ENCODE assay signal across 1 cellular context in genomic region chr1:1539310-1540014, GRCh38.
TF ChIP-seq lines count a peak whose summit lies in the region.

No MANE protein-coding gene starts in this region.

TF ChIP-seq in SK-N-SH treated with all-trans-retinoic acid at 6 μM for 48 hours, 23 proteins besides CTCF, POLR2A, EP300 and RAD21 (continued from another document):
- no peak for TF ChIP-seq PATZ1 (CRISPR knock-in tag; IDR thresholded peaks at IDR 0.05; ENCODE audit: borderline replicate concordance)
- no peak for TF ChIP-seq TCF4 (CRISPR knock-in tag; IDR thresholded peaks at IDR 0.05; ENCODE audit: borderline replicate concordance)
- TF ChIP-seq PPARA (CRISPR knock-in tag; IDR thresholded peaks at IDR 0.05; ENCODE audit: borderline replicate concordance) = no peak
- no peak for TF ChIP-seq RARB (CRISPR knock-in tag; IDR thresholded peaks at IDR 0.05)
- no peak for TF ChIP-seq ZFP3 (CRISPR knock-in tag; IDR thresholded peaks at IDR 0.05)
- TF ChIP-seq CREB5 (CRISPR knock-in tag; IDR thresholded peaks at IDR 0.05; ENCODE audit: low read depth) = no peak
- no peak for TF ChIP-seq CSDC2 (CRISPR knock-in tag; IDR thresholded peaks at IDR 0.05)
- no peak for TF ChIP-seq POU6F1 (CRISPR knock-in tag; IDR thresholded peaks at IDR 0.05; ENCODE audit: borderline replicate concordance, low read depth)
- TF ChIP-seq OSR1 (CRISPR knock-in tag; IDR thresholded peaks at IDR 0.05) = no peak
- TF ChIP-seq ZNF565 (CRISPR knock-in tag; conservative IDR thresholded peaks at IDR 0.05; ENCODE audit: low read depth) = no peak
